ENCODE assay signal across 20 cellular contexts in the genomic region with DNA sequence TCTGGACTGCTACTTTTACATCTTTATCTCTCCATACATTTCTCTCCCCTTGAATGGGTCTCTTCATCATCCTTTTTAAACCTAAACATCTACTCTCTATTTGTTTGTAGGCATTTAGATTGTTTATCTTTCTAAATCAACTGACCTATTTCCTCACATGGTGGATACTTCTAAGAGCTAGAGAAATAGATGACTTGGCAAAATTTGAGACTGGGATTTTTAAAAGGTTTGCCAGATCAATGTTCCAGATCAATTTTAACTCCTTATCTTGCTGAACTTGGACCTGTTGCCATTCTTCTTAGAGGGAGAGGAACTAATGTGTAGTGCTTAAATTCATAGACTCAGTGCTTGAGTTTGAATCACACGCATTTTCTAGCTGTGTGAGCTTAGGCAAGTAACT.
A peak's percentile ranks its signal among the peaks of the same experiment; 100 is the strongest.
DNase-seq lines count a peak whose midpoint lies in the region; ATAC-seq, FAIRE-seq and TF ChIP-seq lines count a peak whose summit lies in the region.
"Had no signal": no experiment of that assay in that cellular context is flagged by ENCODE, and none has a peak within 500 bp of the region (broad histone marks: within the 10 kb centered on the region; RNA-seq: fewer than 3 reads in every experiment).

No MANE protein-coding gene starts in this region.

- H3K27ac Mint-ChIP-seq in GM23338, result peak overlapping the region; percentile 29; the same call in 1 of the 2 replicates
- H3K27ac Mint-ChIP-seq: B cell; CD4-positive, CD25-positive, alpha-beta regulatory T cell; CD8-positive, alpha-beta T cell; HFFc6 had no signal

- FAIRE-seq in H1 (lab: Jason Lieb, UNC), result no peak
- FAIRE-seq: G401.6, GM12892, H54 had no signal

- no peak overlapping the region for H2BK15ac ChIP-seq in H1 (ENCODE audit: low read length)

- peaks cover 15% of the 10 kb centered on the region for H3K4me1 Mint-ChIP-seq in GM23338
- H3K4me1 Mint-ChIP-seq: B cell; CD4-positive, CD25-positive, alpha-beta regulatory T cell had no signal

- no peak for DNase-seq in GM23338 (ENCODE audit: low spot score)
- DNase-seq in H1 (ENCODE audit: low read depth in 1 of 2, low spot score in 2 of 2), result no peak
- DNase-seq in epidermal melanocyte (ENCODE audit: insufficient read length, low spot score), result no peak
- DNase-seq: Caco-2; CD4-positive, CD25-positive, alpha-beta regulatory T cell; CD8-positive, alpha-beta T cell; DMS153; DND-41; GM23248; HFFc6 had no signal

- no peak overlapping the region for H3K4me3 ChIP-seq in GM23338
- no peak overlapping the region for H3K4me3 ChIP-seq in KMS-11 (IDR thresholded peaks at IDR 0.05; ENCODE audit: insufficient read depth, low read depth, low read length)
- H3K4me3 ChIP-seq in H1 (ENCODE audit: extremely low read depth in 1 of 4, insufficient read depth in 2 of 4, low read depth in 3 of 4, low read length in 4 of 4), result no peak overlapping the region
- H3K4me3 ChIP-seq: BLaER1, GM23248, HAP-1 had no signal

- H2BK12ac ChIP-seq in H1 (ENCODE audit: low read depth, low read length), result no peak overlapping the region

- no peaks in the 10 kb centered on the region for H3K36me3 ChIP-seq in GM23338 (ENCODE audit: insufficient read depth)
- H3K36me3 ChIP-seq in KMS-11 (ENCODE audit: insufficient read depth), result no peaks in the 10 kb centered on the region
- H3K36me3 ChIP-seq in H1 (ENCODE audit: control insufficient read depth in 2 of 4, insufficient read depth in 4 of 4, low read length in 3 of 4), result no peaks in the 10 kb centered on the region
- H3K36me3 ChIP-seq: BLaER1, HAP-1 had no signal

- POLR2A ChIA-PET in H1 (lab: Charles Lee; ENCODE audit: partially characterized antibody), result no interaction called here

- H4K20me1 ChIP-seq in GM23338 (replicated peaks; ENCODE audit: insufficient read depth), result no peaks in the 10 kb centered on the region
- no peaks in the 10 kb centered on the region for H4K20me1 ChIP-seq in KMS-11 (ENCODE audit: insufficient read depth)
- H4K20me1 ChIP-seq in H1 (replicated peaks in 1 of 2; ENCODE audit: control insufficient read depth in 1 of 2, insufficient read depth in 2 of 2, low read length in 2 of 2), result no peaks in the 10 kb centered on the region
- H4K20me1 ChIP-seq: BLaER1 had no signal

- H3K79me2 ChIP-seq in GM23338 (replicated peaks; ENCODE audit: insufficient read depth) (no peaks in the 10 kb centered on the region), KMS-11 (ENCODE audit: insufficient read depth, low read depth) (no peaks in the 10 kb centered on the region), H1 (ENCODE audit: control insufficient read depth in 1 of 2, insufficient read depth in 2 of 2, low read length in 2 of 2) (no peaks in the 10 kb centered on the region)

- H3F3A ChIP-seq in GM23338 (replicated peaks; ENCODE audit: low read depth), result no peaks in the 10 kb centered on the region

- CTCF ChIA-PET in H1 (lab: Charles Lee; ENCODE audit: partially characterized antibody), result no interaction called here

- H3K14ac ChIP-seq in H1 (ENCODE audit: insufficient read length), result no peak overlapping the region

- no peak for TF ChIP-seq RAD21 in H1 (IDR thresholded peaks at IDR 0.05 in 1 of 2, conservative IDR thresholded peaks at IDR 0.05 in 1 of 2; ENCODE audit: low read depth in 2 of 2, low read length in 2 of 2)

- no peaks in the 10 kb centered on the region for H3K27me3 Mint-ChIP-seq in GM23338 (ENCODE audit: insufficient read depth, low read depth, poor library complexity)
- H3K27me3 Mint-ChIP-seq: B cell; CD4-positive, CD25-positive, alpha-beta regulatory T cell had no signal

- no peak overlapping the region for H2AK5ac ChIP-seq in H1 (ENCODE audit: low read depth, low read length)

- H3K9ac ChIP-seq in KMS-11 (no peak overlapping the region), H1 (replicated peaks in 1 of 4; ENCODE audit: extremely low read depth in 1 of 4, low read depth in 3 of 4, low read length in 3 of 4) (no peak overlapping the region)
- H3K9ac ChIP-seq: BLaER1, GM23248 had no signal

- H3K79me1 ChIP-seq in H1 (ENCODE audit: low read depth, low read length), result no peaks in the 10 kb centered on the region

- H3K36me3 Mint-ChIP-seq in GM23338 (ENCODE audit: low read depth), result no peaks in the 10 kb centered on the region
- H3K36me3 Mint-ChIP-seq: CD4-positive, CD25-positive, alpha-beta regulatory T cell; CD8-positive, alpha-beta T cell had no signal

- H2BK120ac ChIP-seq in H1 (replicated peaks; ENCODE audit: low read depth, low read length), result no peak overlapping the region

- no peak for TF ChIP-seq EP300 in H1 (IDR thresholded peaks at IDR 0.05; ENCODE audit: borderline replicate concordance in 1 of 2, low read depth in 2 of 2, low read length in 2 of 2)

- no peak overlapping the region for H3K23ac ChIP-seq in H1 (ENCODE audit: insufficient read length)

- H4K5ac ChIP-seq in H1 (ENCODE audit: insufficient read length, low read depth, low read length), result no peak overlapping the region

- H3K27me3 ChIP-seq in GM23338 (ENCODE audit: insufficient read depth) (no peaks in the 10 kb centered on the region), KMS-11 (ENCODE audit: insufficient read depth, low read depth) (no peaks in the 10 kb centered on the region), H1 (replicated peaks in 1 of 4; ENCODE audit: control insufficient read depth in 3 of 4, extremely low read depth in 1 of 4, insufficient read depth in 3 of 4, low read length in 3 of 4) (no peaks in the 10 kb centered on the region)
- H3K27me3 ChIP-seq: BLaER1 had no signal

- H3K18ac ChIP-seq in H1 (ENCODE audit: extremely low read depth, low read length), result no peak overlapping the region

- no peak overlapping the region for H3K4ac ChIP-seq in H1 (replicated peaks; ENCODE audit: insufficient read length, low read depth, low read length)

- H4K8ac ChIP-seq in H1 (ENCODE audit: extremely low read depth, insufficient read depth, low read length), result no peak overlapping the region

- TF ChIP-seq POLR2A in H1 (IDR thresholded peaks at IDR 0.05; ENCODE audit: control extremely low read depth in 1 of 2, low read depth in 2 of 2, low read length in 2 of 2), result no peak

- H4K91ac ChIP-seq in H1 (replicated peaks; ENCODE audit: insufficient read length, low read length), result no peak overlapping the region

- H3K9me3 ChIP-seq in H1 (ENCODE audit: insufficient read depth in 2 of 2, low read depth in 1 of 2, low read length in 1 of 2), result no peaks in the 10 kb centered on the region
- H3K9me3 ChIP-seq: BLaER1, Caco-2, HAP-1 had no signal

- H3K4me2 ChIP-seq in GM23338, result no peak overlapping the region
- H3K4me2 ChIP-seq in KMS-11, result peak overlapping the region; percentile 61
- H3K4me2 ChIP-seq in H1 (ENCODE audit: insufficient read depth in 1 of 2, low read depth in 2 of 2, low read length in 2 of 2), result no peak overlapping the region
- H3K4me2 ChIP-seq: BLaER1 had no signal

- no peaks in the 10 kb centered on the region for H3K9me3 Mint-ChIP-seq in GM23338
- H3K9me3 Mint-ChIP-seq: CD8-positive, alpha-beta T cell had no signal

- H2BK20ac ChIP-seq in H1 (ENCODE audit: low read length), result no peak overlapping the region

- peaks cover 14% of the 10 kb centered on the region for H3K9me2 ChIP-seq in GM23338 (ENCODE audit: insufficient read depth)

- ATAC-seq in GM23338, result no peak
- ATAC-seq in GM21576 (IDR thresholded peaks at IDR 0.05; ENCODE audit: unreplicated experiment), result no peak
- no peak for ATAC-seq in HG02763 (IDR thresholded peaks at IDR 0.05; ENCODE audit: unreplicated experiment)
- ATAC-seq: CD8-positive, alpha-beta T cell had no signal

- H2AFZ ChIP-seq in GM23338 (peak overlapping the region; percentile 25; the same call in 1 of the 2 replicates), KMS-11 (ENCODE audit: low read depth) (no peak overlapping the region), H1 (ENCODE audit: low read length) (0 out of 2 replicates have a peak overlapping the region, but pooled peaks have one; percentile 34)
- H2AFZ ChIP-seq: GM23248 had no signal

- H3K4me1 ChIP-seq in GM23338 (ENCODE audit: insufficient read depth) (peaks cover 8% of the 10 kb centered on the region; the same call in 1 of the 2 replicates), KMS-11 (ENCODE audit: low read depth, poor library complexity, severe bottlenecking) (peaks cover 54% of the 10 kb centered on the region), H1 (replicated peaks in 1 of 4; ENCODE audit: control insufficient read depth in 3 of 4, insufficient read depth in 4 of 4, low read length in 3 of 4) (no peaks in the 10 kb centered on the region; a peak in 1 of 7 replicates)
- H3K4me1 ChIP-seq: Caco-2 had no signal

- WGBS in H1 (ENCODE audit: extremely low coverage in 1 of 2, insufficient coverage in 1 of 2, insufficient read length in 1 of 2, insufficient replicate concordance in 2 of 2, low coverage in 1 of 2, low lambda C conversion rate in 2 of 2, missing lambda C conversion rate in 1 of 2), 2 experiments, result 79% methylated on average over 1 of the region's 1 CpG; no CpG with 5 or more reads in 1 of the 2 experiments

- no peak for TF ChIP-seq CTCF in GM23338 (conservative IDR thresholded peaks at IDR 0.05; ENCODE audit: low read depth in 2 of 2)
- TF ChIP-seq CTCF in KMS-11 (conservative IDR thresholded peaks at IDR 0.05; ENCODE audit: low read depth, low read length), result no peak
- TF ChIP-seq CTCF in H1 (IDR thresholded peaks at IDR 0.05; ENCODE audit: control extremely low read depth in 1 of 3, insufficient read depth in 1 of 3, low read depth in 1 of 3, low read length in 3 of 3), result no peak

- no peaks in the 10 kb centered on the region; the same call in 1 of the 2 replicates for H3K23me2 ChIP-seq in H1 (ENCODE audit: low read depth, low read length)

- no peak overlapping the region for H3K4me3 Mint-ChIP-seq in GM23338
- H3K4me3 Mint-ChIP-seq: B cell; CD4-positive, CD25-positive, alpha-beta regulatory T cell; CD8-positive, alpha-beta T cell; HFFc6 had no signal

- H2BK5ac ChIP-seq in H1 (ENCODE audit: low read depth, low read length), result no peak overlapping the region

- H3K56ac ChIP-seq in H1 (replicated peaks; ENCODE audit: insufficient read length, low read depth, low read length), result no peak overlapping the region

- H3K27ac ChIP-seq in GM23338 (ENCODE audit: low read depth) (no peak overlapping the region), KMS-11 (peak overlapping the region; percentile 69), H1 (ENCODE audit: low read depth, low read length) (no peak overlapping the region)
- H3K27ac ChIP-seq: BLaER1, C4-2B, GM23248 had no signal

TF ChIP-seq in GM23338, 12 proteins besides CTCF, POLR2A, EP300 and RAD21 (continues in another document):
- no peak for TF ChIP-seq ZNF114 (CRISPR knock-in tag; IDR thresholded peaks at IDR 0.05)
- no peak for TF ChIP-seq ZNF331 (CRISPR knock-in tag; IDR thresholded peaks at IDR 0.05; ENCODE audit: low read depth)

TF ChIP-seq in H1, 55 proteins besides CTCF, POLR2A, EP300 and RAD21:
- TF ChIP-seq CBX8 (IDR thresholded peaks at IDR 0.05; ENCODE audit: borderline replicate concordance, low read depth, low read length) (no peak), MAFK (IDR thresholded peaks at IDR 0.05; ENCODE audit: low read depth, low read length) (peak; percentile 66)
